In genomic region chr12:23631991-23632390, GRCh38 we compare ENCODE assay signal across 22 cellular contexts.
A peak's percentile ranks its signal among the peaks of the same experiment; 100 is the strongest.
DNase-seq lines count a peak whose midpoint lies in the region; ATAC-seq, FAIRE-seq and TF ChIP-seq lines count a peak whose summit lies in the region.
"Had no signal": no experiment of that assay in that cellular context is flagged by ENCODE, and none has a peak within 500 bp of the region (broad histone marks: within the 10 kb centered on the region; RNA-seq: fewer than 3 reads in every experiment).

No MANE protein-coding gene starts in this region.

- no peak overlapping the region for H3K18ac ChIP-seq in IMR-90 (ENCODE audit: low read depth, low read length)

- H3K4me1 Mint-ChIP-seq in nephron progenitor cell: peaks cover 5% of the 10 kb centered on the region
- H3K4me1 Mint-ChIP-seq: stimulated activated naive B cell treated with anti-CD40 and anti-IgM and Interleukin-4, amounts not matched to agents 10 μg/mL and 1 μg/mL and 100 μg/mL, for 72 hours; T-helper 17 cell had no signal

- H3K27me3 Mint-ChIP-seq in nephron progenitor cell (ENCODE audit: low read depth, poor library complexity): peaks cover 3% of the 10 kb centered on the region
- H3K27me3 Mint-ChIP-seq: activated CD8-positive, alpha-beta T cell treated with anti-CD3 and anti-CD28 coated beads for 36 hours; stimulated activated naive B cell treated with anti-CD40 and anti-IgM and Interleukin-4, amounts not matched to agents 10 μg/mL and 1 μg/mL and 100 μg/mL, for 72 hours; T-helper 17 cell had no signal

- H3K79me2 ChIP-seq in endothelial cell of umbilical vein (ENCODE audit: control insufficient read depth, insufficient read depth, low read length): no peaks in the 10 kb centered on the region

- no peaks in the 10 kb centered on the region for H3K4me1 ChIP-seq in IMR-90 (ENCODE audit: control insufficient read depth, insufficient read depth, low read length)
- no peaks in the 10 kb centered on the region for H3K4me1 ChIP-seq in endothelial cell of umbilical vein (ENCODE audit: control insufficient read depth, extremely low read depth, insufficient read depth, low read length)
- no peaks in the 10 kb centered on the region for H3K4me1 ChIP-seq in stomach

- H2BK5ac ChIP-seq in IMR-90 (ENCODE audit: low read depth, low read length, poor library complexity, severe bottlenecking): no peak overlapping the region

- CTCF ChIA-PET in IMR-90 (lab: Yijun Ruan, JAX) (no interaction called here), endothelial cell of umbilical vein (lab: Charles Lee) (no interaction called here)

- H2BK20ac ChIP-seq in IMR-90 (ENCODE audit: low read depth, low read length): no peak overlapping the region

- H3K14ac ChIP-seq in IMR-90 (replicated peaks; ENCODE audit: low read depth, low read length): no peak overlapping the region

- no peaks in the 10 kb centered on the region for H3K9me3 Mint-ChIP-seq in nephron progenitor cell
- H3K9me3 Mint-ChIP-seq: stimulated activated naive B cell treated with anti-CD40 and anti-IgM and Interleukin-4, amounts not matched to agents 10 μg/mL and 1 μg/mL and 100 μg/mL, for 72 hours had no signal

- no peaks in the 10 kb centered on the region for H3K27me3 ChIP-seq in IMR-90 (ENCODE audit: control insufficient read depth, insufficient read depth, low read length)
- no peaks in the 10 kb centered on the region for H3K27me3 ChIP-seq in endothelial cell of umbilical vein (ENCODE audit: control insufficient read depth in 2 of 2, insufficient read depth in 2 of 2, low read length in 2 of 2)
- no peaks in the 10 kb centered on the region for H3K27me3 ChIP-seq in stomach

- peaks cover 1% of the 10 kb centered on the region for H3K36me3 Mint-ChIP-seq in nephron progenitor cell (ENCODE audit: low read depth)
- H3K36me3 Mint-ChIP-seq: activated naive CD4-positive, alpha-beta T cell treated with anti-CD3 and anti-CD28 coated beads, Interleukin-2, amount 50 U/mL, for 72 hours; stimulated activated naive B cell treated with anti-CD40 and anti-IgM and Interleukin-4, amounts not matched to agents 10 μg/mL and 1 μg/mL and 100 μg/mL, for 72 hours had no signal

- H2AK9ac ChIP-seq in IMR-90 (replicated peaks; ENCODE audit: low read depth, low read length, poor library complexity): no peak overlapping the region

- H3K4me3 ChIP-seq in IMR-90 (ENCODE audit: insufficient read depth, low read depth, low read length): no peak overlapping the region
- H3K4me3 ChIP-seq in endothelial cell of umbilical vein (replicated peaks in 1 of 3; ENCODE audit: insufficient read depth in 1 of 3, low read depth in 1 of 3, low read length in 3 of 3): no peak overlapping the region
- H3K4me3 ChIP-seq in stomach: no peak overlapping the region
- H3K4me3 ChIP-seq: lung had no signal

- no peak overlapping the region for H3K27ac ChIP-seq in IMR-90 (ENCODE audit: insufficient read depth, low read length)
- no peak overlapping the region for H3K27ac ChIP-seq in endothelial cell of umbilical vein (ENCODE audit: insufficient read depth, low read depth, low read length)
- H3K27ac ChIP-seq in stomach: no peak overlapping the region
- H3K27ac ChIP-seq: KMS-11 had no signal

- ATAC-seq in IMR-90 (ENCODE audit: low read depth) (no peak), HG03025 (IDR thresholded peaks at IDR 0.05; ENCODE audit: low FRiP score, unreplicated experiment) (no peak)
- ATAC-seq: activated CD8-positive, alpha-beta T cell treated with anti-CD3 and anti-CD28 coated beads for 36 hours; activated naive CD4-positive, alpha-beta T cell treated with anti-CD3 and anti-CD28 coated beads, Interleukin-2, amount 50 U/mL, for 72 hours; stimulated activated naive B cell treated with anti-CD40 and anti-IgM and Interleukin-4, amounts not matched to agents 10 μg/mL and 1 μg/mL and 100 μg/mL, for 72 hours; T-helper 17 cell had no signal

- H3K36me3 ChIP-seq in IMR-90 (ENCODE audit: control insufficient read depth, insufficient read depth, low read length) (no peaks in the 10 kb centered on the region), endothelial cell of umbilical vein (ENCODE audit: control insufficient read depth in 2 of 2, extremely low read depth in 1 of 2, insufficient read depth in 2 of 2, low read length in 2 of 2) (no peaks in the 10 kb centered on the region), stomach (no peaks in the 10 kb centered on the region)

- H2BK120ac ChIP-seq in IMR-90 (ENCODE audit: low read depth, low read length): no peak overlapping the region

- intact Hi-C loops in IMR-90 (cut with micrococcal nuclease) (no loop called here), endothelial cell of umbilical vein (cut with micrococcal nuclease) (no loop called here), stomach (cut with DNase I; ENCODE audit: low total_unique reads) (no loop called here)

- TF ChIP-seq CTCF in IMR-90 (conservative IDR thresholded peaks at IDR 0.05; ENCODE audit: low read depth, low read length) (no peak), endothelial cell of umbilical vein (IDR thresholded peaks at IDR 0.05; ENCODE audit: extremely low read depth in 1 of 2, insufficient read depth in 1 of 2, low read depth in 1 of 2, low read length in 2 of 2) (no peak), nephron progenitor cell (IDR thresholded peaks at IDR 0.05) (no peak), stomach (IDR thresholded peaks at IDR 0.05) (no peak)

- H4K5ac ChIP-seq in IMR-90 (ENCODE audit: low read depth, low read length): no peak overlapping the region

- DNase-seq in IMR-90: peak; percentile 23
- DNase-seq in NCI-H69 (lab: John Stamatoyannopoulos, UW): peak; percentile 87
- peak; percentile 8 for DNase-seq in endothelial cell of umbilical vein (ENCODE audit: low read depth, low spot score)
- no peak for DNase-seq in nephron progenitor cell
- no peak for DNase-seq in stomach
- DNase-seq in H54 (ENCODE audit: insufficient read length, low spot score): no peak
- DNase-seq in NCI-H2171 (lab: John Stamatoyannopoulos, UW): no peak
- DNase-seq: activated CD8-positive, alpha-beta T cell treated with anti-CD3 and anti-CD28 coated beads for 36 hours; cortex of kidney; DMS53; NCI-H187; stimulated activated CD4-positive, alpha-beta T cell treated with anti-CD3 and anti-CD28 coated beads, Interleukin-15, amount 100 ng/mL, for 24 hours; stimulated activated naive B cell treated with anti-CD40 and anti-IgM and Interleukin-4, amounts not matched to agents 10 μg/mL and 1 μg/mL and 100 μg/mL, for 72 hours; T-helper 17 cell had no signal

- H3K9me3 ChIP-seq in IMR-90 (ENCODE audit: control insufficient read depth, insufficient read depth, low read length): no peaks in the 10 kb centered on the region
- no peaks in the 10 kb centered on the region for H3K9me3 ChIP-seq in endothelial cell of umbilical vein (replicated peaks; ENCODE audit: control insufficient read depth, insufficient read depth, low read length)
- H3K9me3 ChIP-seq in stomach: no peaks in the 10 kb centered on the region

- WGBS in IMR-90 (ENCODE audit: extremely low coverage in 2 of 2, insufficient read length in 1 of 2), 2 experiments: no CpG with 5 or more reads among the region's 3 CpGs
- 68 to 78% (median 74%) methylated on average over 3 of the region's 3 CpGs for WGBS in stomach, 5 donors

- H3K4me3 Mint-ChIP-seq in nephron progenitor cell: no peak overlapping the region
- H3K4me3 Mint-ChIP-seq: activated CD8-positive, alpha-beta T cell treated with anti-CD3 and anti-CD28 coated beads for 36 hours; stimulated activated naive B cell treated with anti-CD40 and anti-IgM and Interleukin-4, amounts not matched to agents 10 μg/mL and 1 μg/mL and 100 μg/mL, for 72 hours; T-helper 17 cell had no signal

- FAIRE-seq in endothelial cell of umbilical vein (lab: Jason Lieb, UNC): no peak
- no peak for FAIRE-seq in H54 (lab: Jason Lieb, UNC)
- FAIRE-seq: G401.6, GM19239, HTR-8/SVneo, urothelium cell line had no signal

- H3K4ac ChIP-seq in IMR-90 (ENCODE audit: low read depth, low read length): no peak overlapping the region

- TF ChIP-seq POLR2A in IMR-90 (IDR thresholded peaks at IDR 0.05; ENCODE audit: low read depth, low read length) (no peak), endothelial cell of umbilical vein (IDR thresholded peaks at IDR 0.05; ENCODE audit: low read depth, low read length) (no peak), stomach (IDR thresholded peaks at IDR 0.05) (no peak), H54 (IDR thresholded peaks at IDR 0.05; ENCODE audit: low read depth, low read length) (no peak)

- H3K79me1 ChIP-seq in IMR-90 (ENCODE audit: low read depth in 1 of 2, low read length in 2 of 2): no peaks in the 10 kb centered on the region

- no TSS peak for BruUV-seq in IMR-90 (replicated peaks; lab: Mats Ljungman, UMichigan)
- no TSS peak for BruUV-seq in endothelial cell of umbilical vein (replicated peaks; lab: Mats Ljungman, UMichigan)

- in situ Hi-C loops in IMR-90 (cut with MboI; ENCODE audit: low sequenced_read_pairs): no loop called here

- no peaks in the 10 kb centered on the region for H4K20me1 ChIP-seq in IMR-90 (ENCODE audit: insufficient read depth, low read length)
- no peaks in the 10 kb centered on the region for H4K20me1 ChIP-seq in endothelial cell of umbilical vein (replicated peaks; ENCODE audit: control insufficient read depth, extremely low read depth, insufficient read depth, low read length)

- no peak for TF ChIP-seq RAD21 in IMR-90 (IDR thresholded peaks at IDR 0.05; ENCODE audit: low read length)

- no peak overlapping the region for H2BK15ac ChIP-seq in IMR-90 (ENCODE audit: low read depth, low read length)

- no peak overlapping the region for H4K91ac ChIP-seq in IMR-90 (ENCODE audit: insufficient read depth, low read depth, low read length)

- POLR2A ChIA-PET in IMR-90 (lab: Charles Lee; ENCODE audit: unreplicated experiment): no interaction called here
- POLR2A ChIA-PET in endothelial cell of umbilical vein (lab: Charles Lee): no interaction called here

- no peak overlapping the region for H3K23ac ChIP-seq in IMR-90 (ENCODE audit: low read depth, low read length)

- TF ChIP-seq EP300 in stomach (IDR thresholded peaks at IDR 0.05): no peak

- peak overlapping the region; percentile 68 for H3K27ac Mint-ChIP-seq in nephron progenitor cell
- H3K27ac Mint-ChIP-seq: activated CD8-positive, alpha-beta T cell treated with anti-CD3 and anti-CD28 coated beads for 36 hours; activated naive CD4-positive, alpha-beta T cell treated with anti-CD3 and anti-CD28 coated beads, Interleukin-2, amount 50 U/mL, for 72 hours; stimulated activated naive B cell treated with anti-CD40 and anti-IgM and Interleukin-4, amounts not matched to agents 10 μg/mL and 1 μg/mL and 100 μg/mL, for 72 hours; T-helper 17 cell had no signal

- no peak overlapping the region for H4K8ac ChIP-seq in IMR-90 (ENCODE audit: low read depth in 2 of 2, low read length in 2 of 2)

- H3K4me2 ChIP-seq in IMR-90 (ENCODE audit: low read depth, low read length): no peak overlapping the region
- H3K4me2 ChIP-seq in endothelial cell of umbilical vein (ENCODE audit: insufficient read depth, low read length): no peak overlapping the region
- H3K4me2 ChIP-seq: KMS-11 had no signal

- no peak overlapping the region for H3K56ac ChIP-seq in IMR-90 (ENCODE audit: extremely low read depth, insufficient read depth, low read length)

- H3K9ac ChIP-seq in IMR-90 (ENCODE audit: low read depth, low read length) (no peak overlapping the region), endothelial cell of umbilical vein (replicated peaks; ENCODE audit: extremely low read depth, insufficient read depth, low read length) (no peak overlapping the region)
- H3K9ac ChIP-seq: KMS-11 had no signal

- dilution Hi-C loops in IMR-90 (cut with HindIII; ENCODE audit: low sequenced_read_pairs, unreplicated experiment): no loop called here
- dilution Hi-C loops in endothelial cell of umbilical vein (cut with MboI; ENCODE audit: extremely low pct_ligation_motif_present, low sequenced_read_pairs): no loop called here

- H2AK5ac ChIP-seq in IMR-90 (ENCODE audit: low read depth, low read length): no peak overlapping the region

- H3K9me1 ChIP-seq in IMR-90 (ENCODE audit: insufficient read depth, low read length) (no peaks in the 10 kb centered on the region), endothelial cell of umbilical vein (replicated peaks; ENCODE audit: control insufficient read depth, extremely low read depth, insufficient read depth, low read length) (no peaks in the 10 kb centered on the region)

- H2AFZ ChIP-seq in IMR-90 (replicated peaks; ENCODE audit: low read length, poor library complexity): no peak overlapping the region
- no peak overlapping the region for H2AFZ ChIP-seq in endothelial cell of umbilical vein (ENCODE audit: low read depth, low read length)

Comparison
In these comparisons a context has a peak if more than half of its experiments do, and no peak if none do; other contexts are left out.
1. DNase-seq: peak in IMR-90 (single experiment), NCI-H69 (single experiment) and endothelial cell of umbilical vein (single experiment); none in nephron progenitor cell (single experiment), stomach (single experiment), H54 (single experiment) and NCI-H2171 (single experiment).